1 cellular context compared by ENCODE assay signal in the genomic region with DNA sequence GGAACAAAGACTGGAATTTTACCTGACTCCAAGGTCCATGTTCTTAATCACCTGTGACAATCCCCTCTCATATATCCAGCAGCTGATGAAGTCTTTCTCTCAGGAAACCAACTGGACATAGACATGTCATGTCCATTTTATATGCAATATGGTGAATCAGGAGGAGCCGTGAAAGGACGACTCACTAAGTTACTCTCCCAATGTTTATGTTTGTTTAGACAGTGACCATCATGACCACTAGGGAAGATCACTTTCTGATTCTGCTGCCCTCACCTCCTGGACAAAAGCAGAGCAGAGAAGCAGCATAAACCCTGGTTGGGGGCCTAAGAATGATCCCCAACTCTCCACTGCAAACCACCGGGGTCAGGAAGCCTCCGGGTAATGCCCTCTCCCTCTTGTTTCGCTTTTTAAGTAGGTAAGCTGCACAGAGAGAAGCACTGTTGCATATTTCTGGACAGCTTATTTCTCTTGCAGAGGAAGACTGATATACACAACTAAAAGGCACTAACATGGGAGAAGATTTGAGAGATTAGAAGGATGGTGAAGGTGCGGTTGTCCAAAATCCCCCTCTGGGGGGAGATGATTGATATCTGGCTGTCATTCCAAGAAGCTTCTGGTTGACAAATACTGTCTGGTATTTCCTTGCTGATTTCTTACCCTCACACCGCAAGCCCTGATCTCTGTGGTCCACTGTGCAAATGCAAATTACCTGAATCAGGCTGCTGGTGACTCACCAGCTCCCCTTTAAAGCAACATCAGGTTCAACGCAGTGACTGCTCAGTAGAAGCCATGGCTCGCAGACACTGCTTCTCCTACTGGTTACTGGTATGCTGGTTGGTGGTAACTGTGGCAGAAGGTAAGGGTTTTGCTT.
TF ChIP-seq lines count a peak whose summit lies in the region.

A gene with protein sequence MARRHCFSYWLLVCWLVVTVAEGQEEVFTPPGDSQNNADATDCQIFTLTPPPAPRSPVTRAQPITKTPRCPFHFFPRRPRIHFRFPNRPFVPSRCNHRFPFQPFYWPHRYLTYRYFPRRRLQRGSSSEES (plus strand): TSS at position 773 of the 871 bp plus-strand sequence. CDS start 17 bp downstream, at position 790.

TF ChIP-seq in K562, 482 proteins besides CTCF, POLR2A, EP300 and RAD21 (continued from another document):
- TF ChIP-seq, protein P1, sequence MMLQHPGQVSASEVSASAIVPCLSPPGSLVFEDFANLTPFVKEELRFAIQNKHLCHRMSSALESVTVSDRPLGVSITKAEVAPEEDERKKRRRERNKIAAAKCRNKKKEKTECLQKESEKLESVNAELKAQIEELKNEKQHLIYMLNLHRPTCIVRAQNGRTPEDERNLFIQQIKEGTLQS (IDR thresholded peaks at IDR 0.05) = peak; percentile 70; the same call in 1 of the 2 replicates
- TF ChIP-seq, protein P1 (CRISPR knock-in tag; conservative IDR thresholded peaks at IDR 0.05) = no peak
- TF ChIP-seq FOXA3 (CRISPR knock-in tag; conservative IDR thresholded peaks at IDR 0.05 in 1 of 2, IDR thresholded peaks at IDR 0.05 in 1 of 2) (peak; percentile 72 to 79), HEY1 (CRISPR knock-in tag; IDR thresholded peaks at IDR 0.05; ENCODE audit: borderline replicate concordance) (no peak), HNRNPL (IDR thresholded peaks at IDR 0.05; ENCODE audit: low read depth, low read length) (no peak), TSC22D4 (tag; IDR thresholded peaks at IDR 0.05) (no peak), MED1 (CRISPR knock-in tag; IDR thresholded peaks at IDR 0.05; ENCODE audit: borderline replicate concordance) (no peak), NFRKB (IDR thresholded peaks at IDR 0.05; ENCODE audit: low read depth) (no peak), XRCC4 (IDR thresholded peaks at IDR 0.05; ENCODE audit: extremely low read depth, insufficient read depth, insufficient read length) (no peak), JUN (IDR thresholded peaks at IDR 0.05; ENCODE audit: borderline replicate concordance, low read depth, low read length) (0 out of 2 replicates have a peak, but pooled peaks have one; percentile 52), JUN (CRISPR knock-in tag; IDR thresholded peaks at IDR 0.05; ENCODE audit: borderline replicate concordance) (no peak), NFIC (IDR thresholded peaks at IDR 0.05) (no peak), CBX3 (IDR thresholded peaks at IDR 0.05; ENCODE audit: borderline replicate concordance in 1 of 2, low read length in 2 of 2) (no peak), KLF13 (tag; IDR thresholded peaks at IDR 0.05; ENCODE audit: borderline replicate concordance, low read depth) (no peak), VEZF1 (CRISPR knock-in tag; IDR thresholded peaks at IDR 0.05) (no peak), JUND (IDR thresholded peaks at IDR 0.05; ENCODE audit: borderline replicate concordance, low read depth, low read length) (peak; percentile 77), JUND (tag; IDR thresholded peaks at IDR 0.05; ENCODE audit: borderline replicate concordance, low read depth, low read length) (peak; percentile 74; the same call in 1 of the 3 replicates), MEIS2 (IDR thresholded peaks at IDR 0.05; ENCODE audit: partially characterized antibody) (peak; percentile 73), FOSL1 (tag; conservative IDR thresholded peaks at IDR 0.05) (peak; percentile 70), POLR3G (IDR thresholded peaks at IDR 0.05; ENCODE audit: extremely low read depth, insufficient read length, insufficient replicate concordance) (no peak), GATAD2B (IDR thresholded peaks at IDR 0.05; ENCODE audit: borderline replicate concordance) (no peak)
- TF ChIP-seq, protein P2, sequence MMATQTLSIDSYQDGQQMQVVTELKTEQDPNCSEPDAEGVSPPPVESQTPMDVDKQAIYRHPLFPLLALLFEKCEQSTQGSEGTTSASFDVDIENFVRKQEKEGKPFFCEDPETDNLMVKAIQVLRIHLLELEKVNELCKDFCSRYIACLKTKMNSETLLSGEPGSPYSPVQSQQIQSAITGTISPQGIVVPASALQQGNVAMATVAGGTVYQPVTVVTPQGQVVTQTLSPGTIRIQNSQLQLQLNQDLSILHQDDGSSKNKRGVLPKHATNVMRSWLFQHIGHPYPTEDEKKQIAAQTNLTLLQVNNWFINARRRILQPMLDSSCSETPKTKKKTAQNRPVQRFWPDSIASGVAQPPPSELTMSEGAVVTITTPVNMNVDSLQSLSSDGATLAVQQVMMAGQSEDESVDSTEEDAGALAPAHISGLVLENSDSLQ (IDR thresholded peaks at IDR 0.05) = peak; percentile 11; the same call in 1 of the 2 replicates
